10 cellular contexts compared by ENCODE assay signal in the genomic region with DNA sequence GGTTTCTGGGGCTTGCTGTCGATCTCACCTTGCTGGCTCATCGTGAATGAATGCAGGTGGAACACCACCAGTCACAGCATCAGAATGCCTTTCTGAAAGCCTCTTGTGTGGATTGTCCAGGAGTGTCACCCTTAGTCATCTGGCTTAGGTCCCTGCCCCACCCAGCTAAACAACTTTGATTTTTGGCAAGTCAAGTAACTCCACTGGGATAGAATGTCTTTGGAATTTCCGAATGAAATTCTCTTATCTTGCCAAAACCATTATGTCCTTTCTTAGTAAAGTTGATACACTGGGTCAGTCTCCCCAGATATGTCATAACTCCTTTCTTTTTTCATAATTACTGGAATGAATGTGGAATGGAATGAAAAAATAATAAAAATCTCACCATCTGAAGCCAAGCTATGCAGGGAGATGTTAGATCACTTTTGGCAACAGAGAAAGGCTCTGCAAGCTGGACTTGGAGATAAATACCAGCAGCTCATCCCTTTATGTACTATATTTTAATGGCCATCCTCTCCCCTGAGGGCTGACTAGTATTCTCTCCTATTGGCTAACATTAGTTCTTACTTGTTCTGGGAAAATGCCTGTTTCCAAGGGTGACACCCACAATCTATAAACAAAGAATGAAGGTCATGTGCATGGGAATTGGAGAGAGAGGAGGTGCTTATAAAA. TPM values are rescaled to one million over a fixed set of nuclear protein-coding genes. Genes with fewer than 3 reads are reported as not detected.
DNase-seq lines count a peak whose midpoint lies in the region; ATAC-seq and TF ChIP-seq lines count a peak whose summit lies in the region.
"Had no signal": no experiment of that assay in that cellular context is flagged by ENCODE, and none has a peak within 500 bp of the region (broad histone marks: within the 10 kb centered on the region; RNA-seq: fewer than 3 reads in every experiment).

No MANE protein-coding gene starts in this region.

- peak; percentile 34 to 75 (median 66) for ATAC-seq in heart left ventricle
- ATAC-seq in HG03354 (IDR thresholded peaks at IDR 0.05; ENCODE audit: poor library complexity, severe bottlenecking, unreplicated experiment) = no peak

- H3K27me3 ChIP-seq in GM23248 (replicated peaks; ENCODE audit: insufficient read depth) (no peaks in the 10 kb centered on the region), heart left ventricle (no peaks in the 10 kb centered on the region)

- H3F3A ChIP-seq in GM23248 (ENCODE audit: insufficient read depth) = peaks cover 50% of the 10 kb centered on the region

- H3K27ac ChIP-seq in GM23248 = peak overlapping the region; percentile 91
- peak overlapping the region in 6 of 12 donors; percentile 3 to 77 (median 39) for H3K27ac ChIP-seq in heart left ventricle
- no peak overlapping the region for H3K27ac ChIP-seq in OCI-LY7 (ENCODE audit: low read depth, low read length, poor library complexity, severe bottlenecking)

- TF ChIP-seq CTCF in heart left ventricle (IDR thresholded peaks at IDR 0.05) (no peak), OCI-LY7 (conservative IDR thresholded peaks at IDR 0.05; ENCODE audit: low read length) (no peak)

- BruUV-seq in OCI-LY7 (replicated peaks; lab: Mats Ljungman, UMichigan) = no TSS peak

- H3K9me2 ChIP-seq in GM23248 (ENCODE audit: insufficient read depth) = no peaks in the 10 kb centered on the region
- no peaks in the 10 kb centered on the region for H3K9me2 ChIP-seq in OCI-LY7 (ENCODE audit: insufficient read depth, low read length)

- H3K4me3 ChIP-seq in GM23248 (no peak overlapping the region), heart left ventricle (no peak overlapping the region), skeletal muscle cell (ENCODE audit: low read depth, low read length) (no peak overlapping the region), OCI-LY7 (ENCODE audit: low read depth, low read length, poor library complexity, severe bottlenecking) (no peak overlapping the region)

- no peak overlapping the region for H2AFZ ChIP-seq in GM23248
- no peak overlapping the region for H2AFZ ChIP-seq in OCI-LY7 (ENCODE audit: low read length)

- H3K4me2 ChIP-seq in GM23248 (ENCODE audit: unreplicated experiment) (peak overlapping the region; percentile 73), OCI-LY7 (ENCODE audit: low read length) (no peak overlapping the region)

- DNase-seq in GM23248 (peak; percentile 96), amniotic epithelial cell (ENCODE audit: low read depth) (peak; percentile 29), heart left ventricle (peak in 1 of 5 donors; percentile 33), skeletal muscle cell (ENCODE audit: low read depth) (peak; percentile 85), OCI-LY7 (ENCODE audit: low spot score) (no peak), ACHN (no peak)
- no peak for DNase-seq in effector CD4-positive, alpha-beta T cell
- DNase-seq: GF-D8, hippocampal formation had no signal

- CTCF ChIA-PET in OCI-LY7 (lab: Charles Lee; ENCODE audit: unreplicated experiment) = no interaction called here

- no peaks in the 10 kb centered on the region for H4K20me1 ChIP-seq in GM23248 (ENCODE audit: insufficient read depth)
- no peaks in the 10 kb centered on the region for H4K20me1 ChIP-seq in OCI-LY7 (ENCODE audit: insufficient read depth, low read length)

- no peaks in the 10 kb centered on the region for H3K9me3 ChIP-seq in GM23248 (ENCODE audit: low read depth)
- H3K9me3 ChIP-seq in heart left ventricle = no peaks in the 10 kb centered on the region
- no peaks in the 10 kb centered on the region for H3K9me3 ChIP-seq in OCI-LY7 (ENCODE audit: low read length)

- H3K36me3 ChIP-seq in GM23248 (ENCODE audit: low read depth) (no peaks in the 10 kb centered on the region), heart left ventricle (no peaks in the 10 kb centered on the region), OCI-LY7 (ENCODE audit: insufficient read depth, low read length) (no peaks in the 10 kb centered on the region)

- H3K9ac ChIP-seq in GM23248 = peak overlapping the region; percentile 71

- intact Hi-C loops in heart left ventricle (cut with DNase I) = no loop called here
- intact Hi-C loops in OCI-LY7 (cut with micrococcal nuclease; ENCODE audit: unreplicated experiment) = no loop called here

- in situ Hi-C loops in GM23248 (cut with MboI) = no loop called here
- in situ Hi-C loops in ACHN (cut with HindIII; ENCODE audit: low pct_ligation_motif_present, low pct_unique_long_range_greater_than_20kb, low sequenced_read_pairs) = no loop called here

- TF ChIP-seq POLR2A in heart left ventricle (IDR thresholded peaks at IDR 0.05) = no peak

- H3K79me2 ChIP-seq in GM23248 (ENCODE audit: insufficient read depth) = no peaks in the 10 kb centered on the region
- no peaks in the 10 kb centered on the region for H3K79me2 ChIP-seq in OCI-LY7 (ENCODE audit: insufficient read depth, low read depth, low read length)

- POLR2A ChIA-PET in OCI-LY7 (lab: Charles Lee) = no interaction called here

- H3K4me1 ChIP-seq in GM23248 (ENCODE audit: insufficient read depth) = peaks cover 54% of the 10 kb centered on the region
- peaks cover 0 to 28% (median 8%) of the 10 kb centered on the region in 12 donors for H3K4me1 ChIP-seq in heart left ventricle
- no peaks in the 10 kb centered on the region for H3K4me1 ChIP-seq in OCI-LY7 (ENCODE audit: insufficient read depth, low read length, poor library complexity, severe bottlenecking)

- WGBS in GM23248 (ENCODE audit: low coverage in 1 of 2, low lambda C conversion rate in 2 of 2, missing lambda C conversion rate in 2 of 2), 2 experiments = 3 to 9% methylated on average over 3 of the region's 3 CpGs
- 59 to 73% (median 61%) methylated on average over 3 of the region's 3 CpGs for WGBS in heart left ventricle, 4 donors

RNA-seq across cellular contexts. Expression of gene INSIG2, which starts 35.4 kb away (rescaled TPM):
- 13.0 and 21.0 TPM in 2 replicates for total RNA-seq in GM23248 (2014; rRNA removed; shearing (Covaris generic))
- polyA plus RNA-seq in GM23248 (2016; fragmentation: Nextera tagmentation; extraction: Ambion mirVana) = 35.6 and 36.1 TPM in 2 replicates
- 10 to 100 TPM in 7 of 9 donors, 1 to 10 TPM in 2; 9.1 to 16.4 (median 13.7) TPM for total RNA-seq in heart left ventricle
- polyA plus RNA-seq in heart left ventricle = 10 to 100 TPM in 1 of 2 donors, 1 to 10 TPM in 1; 6.5 to 14.6 TPM
- total RNA-seq in OCI-LY7 (2014; rRNA removed; shearing (Covaris generic)) = 3.4 and 5.9 TPM in 2 replicates
- 17.4 and 21.2 TPM in 2 replicates for total RNA-seq in OCI-LY7 (2022)

Comparison
In these comparisons a context has a peak if more than half of its experiments do, and no peak if none do; other contexts are left out.
1. DNase-seq: peak in GM23248 (single experiment), amniotic epithelial cell (single experiment) and skeletal muscle cell (single experiment); none in effector CD4-positive, alpha-beta T cell (single experiment), OCI-LY7 (single experiment) and ACHN (single experiment).